Comparison of ENCODE assay signal across 9 cellular contexts in the genomic region with DNA sequence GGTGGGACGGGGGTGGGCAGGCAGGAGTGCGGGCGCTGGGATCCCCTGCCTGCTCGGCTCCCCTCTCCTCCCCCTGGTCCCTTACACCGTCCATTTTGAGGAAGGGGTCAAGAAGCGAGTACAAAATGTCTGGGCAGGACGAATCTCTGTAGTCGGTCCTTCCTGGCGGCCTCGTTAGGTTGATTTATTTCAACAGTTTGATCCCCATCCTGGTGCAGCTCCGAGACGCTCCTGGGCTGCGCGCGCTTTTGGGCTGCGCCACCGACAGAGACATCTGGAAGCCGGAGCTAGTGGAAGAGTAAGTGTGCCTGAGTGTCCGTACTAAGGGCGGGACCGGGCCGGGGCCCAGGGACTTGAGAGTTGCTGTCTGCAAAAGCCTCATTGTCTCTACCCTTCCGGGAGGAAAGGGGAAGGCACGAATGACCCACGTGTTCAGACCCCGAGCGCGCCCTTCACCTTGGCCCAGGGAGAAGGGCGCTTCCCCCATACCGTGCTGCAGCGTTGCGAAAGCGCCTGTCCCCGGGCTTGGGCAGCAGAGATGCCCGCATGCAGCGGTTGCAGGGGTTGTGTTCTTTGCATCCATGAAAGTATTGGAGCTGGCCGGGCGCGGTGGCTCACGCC. TPM values are rescaled to one million over a fixed set of nuclear protein-coding genes. Genes with fewer than 3 reads are reported as not detected.
DNase-seq lines count a peak whose midpoint lies in the region; ATAC-seq, FAIRE-seq and TF ChIP-seq lines count a peak whose summit lies in the region.
"Had no signal": no experiment of that assay in that cellular context is flagged by ENCODE, and none has a peak within 500 bp of the region (broad histone marks: within the 10 kb centered on the region; RNA-seq: fewer than 3 reads in every experiment).

No MANE protein-coding gene starts in this region.

- TF ChIP-seq POLR2A in lower leg skin (IDR thresholded peaks at IDR 0.05), result no peak

- intact Hi-C loops in dorsolateral prefrontal cortex (cut with DNase I) (loop anchor here in 1 of 2 donors (1.0 kb wide), 1 partner anchor 20 kb away; no protein-coding TSS in a partner anchor), lower leg skin (cut with DNase I; ENCODE audit: low total_unique reads) (no loop called here)

- 4 to 7% methylated on average over 33 to 39 of the region's 40 CpGs for WGBS in lower leg skin, 2 donors

- no peaks in the 10 kb centered on the region for H3K27me3 ChIP-seq in BLaER1 treated with 17β-estradiol and CSF1 and Interleukin-3, amounts not matched to agents 10 nM and 100 nM
- peaks cover 0 to 6% (median 0%) of the 10 kb centered on the region in 45 donors for H3K27me3 ChIP-seq in dorsolateral prefrontal cortex
- no peaks in the 10 kb centered on the region for H3K27me3 ChIP-seq in thoracic aorta (replicated peaks; ENCODE audit: insufficient read depth)

- peaks cover 0 to 16% (median 7%) of the 10 kb centered on the region in 11 experiments; a peak in 13 of 22 replicates for H3K36me3 ChIP-seq in BLaER1 treated with 17β-estradiol and CSF1 and Interleukin-3, amounts not matched to agents 10 nM and 100 nM
- no peaks in the 10 kb centered on the region for H3K36me3 ChIP-seq in thoracic aorta

- H3K9ac ChIP-seq in BLaER1 treated with 17β-estradiol and CSF1 and Interleukin-3, amounts not matched to agents 10 nM and 100 nM, result peak overlapping the region; percentile 56 to 94 (median 87); a peak in 21 of 22 replicates
- H3K9ac ChIP-seq: KMS-11 had no signal

- H3K27ac ChIP-seq in BLaER1 treated with 17β-estradiol and CSF1 and Interleukin-3, amounts not matched to agents 10 nM and 100 nM, result peak overlapping the region in 10 of 11 experiments; percentile 31 to 96 (median 91); a peak in 19 of 22 replicates
- H3K27ac ChIP-seq in dorsolateral prefrontal cortex (peak overlapping the region in 20 of 59 donors; percentile 6 to 67 (median 41)), thoracic aorta (no peak overlapping the region)
- H3K27ac ChIP-seq: KMS-11 had no signal

- DNase-seq in GM19239 (ENCODE audit: insufficient read length, low spot score) (peak; percentile 48), RKO (ENCODE audit: low spot score) (peak; percentile 83), dorsolateral prefrontal cortex (peak in 3 of 10 donors; percentile 15 to 38 (median 16)), lower leg skin (ENCODE audit: low spot score in 2 of 2) (peak; percentile 29 to 88), thoracic aorta (ENCODE audit: low spot score) (no peak)

- H3K4me1 ChIP-seq in BLaER1 treated with 17β-estradiol and CSF1 and Interleukin-3, amounts not matched to agents 10 nM and 100 nM, result peaks cover 21 to 50% (median 44%) of the 10 kb centered on the region in 10 experiments
- H3K4me1 ChIP-seq in thoracic aorta (ENCODE audit: control insufficient read depth in 1 of 2, low read depth in 2 of 2), result peaks cover 4 to 14% of the 10 kb centered on the region in 2 donors

- H3K9me3 ChIP-seq in BLaER1 treated with 17β-estradiol and CSF1 and Interleukin-3, amounts not matched to agents 10 nM and 100 nM (replicated peaks in 1 of 11), result no peaks in the 10 kb centered on the region
- H3K9me3 ChIP-seq in thoracic aorta, result no peaks in the 10 kb centered on the region

- FAIRE-seq in GM19239 (lab: Jason Lieb, UNC), result peak; percentile 76

- TF ChIP-seq CTCF in dorsolateral prefrontal cortex (IDR thresholded peaks at IDR 0.05 in 54 of 56, conservative IDR thresholded peaks at IDR 0.05 in 2 of 56; ENCODE audit: low read depth in 1 of 56, partially characterized antibody in 56 of 56) (peak in 1 of 56 donors; percentile 27), lower leg skin (IDR thresholded peaks at IDR 0.05) (no peak), thoracic aorta (IDR thresholded peaks at IDR 0.05) (no peak)

- ATAC-seq in thoracic aorta (ENCODE audit: insufficient number of reproducible peaks, low FRiP score, low read depth) (no peak), GM18517 (IDR thresholded peaks at IDR 0.05; ENCODE audit: unreplicated experiment) (no peak), GM18519 (IDR thresholded peaks at IDR 0.05; ENCODE audit: low FRiP score, unreplicated experiment) (no peak)

- peak overlapping the region; percentile 78 to 94 (median 88) for H3K4me2 ChIP-seq in BLaER1 treated with 17β-estradiol and CSF1 and Interleukin-3, amounts not matched to agents 10 nM and 100 nM
- H3K4me2 ChIP-seq: KMS-11 had no signal

- peak overlapping the region; percentile 62 to 76 (median 68) for H3K4me3 ChIP-seq in BLaER1 treated with 17β-estradiol and CSF1 and Interleukin-3, amounts not matched to agents 10 nM and 100 nM
- peak overlapping the region; percentile 33 to 76 (median 59) for H3K4me3 ChIP-seq in dorsolateral prefrontal cortex
- no peak overlapping the region for H3K4me3 ChIP-seq in lower leg skin (ENCODE audit: low read depth, poor library complexity, severe bottlenecking)
- peak overlapping the region; percentile 74 for H3K4me3 ChIP-seq in thoracic aorta

- H4K20me1 ChIP-seq in BLaER1 treated with 17β-estradiol and CSF1 and Interleukin-3, amounts not matched to agents 10 nM and 100 nM, result no peaks in the 10 kb centered on the region

RNA-seq across cellular contexts. Expression of a gene that starts 1.8 kb away (rescaled TPM):
- total RNA-seq in dorsolateral prefrontal cortex (1 to 10 TPM in 95 of 120 experiments, under 1 TPM in 24, not detected in 1; 0.32 to 4.2 (median 1.5) TPM), lower leg skin (under 1 TPM in 3 of 4 donors, not detected in 1; 0.15 to 0.81 (median 0.62) TPM), thoracic aorta (under 1 TPM in 1 of 2 donors, not detected in 1; 0.27 TPM)

RNA-seq across cellular contexts. Expression of a gene that starts 15.9 kb away (rescaled TPM):
- 10 to 100 TPM; 10.8 to 45.2 (median 24.0) TPM for total RNA-seq in dorsolateral prefrontal cortex
- total RNA-seq in lower leg skin, result 10 to 100 TPM in 3 of 4 donors, 1 to 10 TPM in 1; 9.3 to 14.1 (median 11.1) TPM
- total RNA-seq in thoracic aorta, result 10 to 100 TPM; 40.8 to 50.9 TPM

RNA-seq across cellular contexts. Expression of a gene that starts 53.7 kb away (rescaled TPM):
- 10 to 100 TPM in 87 of 120 experiments, 1 to 10 TPM in 33; 4.7 to 52.1 (median 14.3) TPM for total RNA-seq in dorsolateral prefrontal cortex
- total RNA-seq in lower leg skin, result 10 to 100 TPM; 11.5 to 29.3 (median 14.7) TPM
- 10 to 100 TPM; 61.7 to 95.7 TPM for total RNA-seq in thoracic aorta

Comparison
In these comparisons a context has a peak if more than half of its experiments do, and no peak if none do; other contexts are left out.
1. H3K27ac ChIP-seq: peak in BLaER1 treated with 17β-estradiol and CSF1 and Interleukin-3, amounts not matched to agents 10 nM and 100 nM (10 of 11); none in thoracic aorta (0 of 2).